Comparison of ENCODE assay signal across 13 cellular contexts in genomic region chr12:55934343-55934742, GRCh38. TPM values are rescaled to one million over a fixed set of nuclear protein-coding genes. Genes with fewer than 3 reads are reported as not detected.
DNase-seq lines count a peak whose midpoint lies in the region; ATAC-seq, FAIRE-seq and TF ChIP-seq lines count a peak whose summit lies in the region.
"Had no signal": no experiment of that assay in that cellular context is flagged by ENCODE, and none has a peak within 500 bp of the region (broad histone marks: within the 10 kb centered on the region; RNA-seq: fewer than 3 reads in every experiment).

No MANE protein-coding gene starts in this region.

- DNase-seq in HepG2 (ENCODE audit: low spot score) (no peak), right lobe of liver (no peak), RWPE2 (ENCODE audit: low spot score) (no peak), fibroblast of gingiva (ENCODE audit: low read depth) (peak; percentile 61), smooth muscle cell (lab: John Stamatoyannopoulos, UW; ENCODE audit: unreplicated experiment) (no peak)
- no peak for DNase-seq in effector CD8-positive, alpha-beta T cell (lab: John Stamatoyannopoulos, UW)
- DNase-seq: aorta; NCI-H1417 treated with DMSO at 0.1 percent for 48 hours; stimulated activated CD4-positive, alpha-beta T cell treated with anti-CD3 and anti-CD28 coated beads, Interleukin-1b, Interleukin-23, amount 100 ng/mL, for 48 hours; stimulated activated naive B cell treated with anti-CD40 and anti-IgM and Interleukin-4, amounts not matched to agents 10 μg/mL and 1 μg/mL and 100 μg/mL, for 72 hours had no signal

- BruUV-seq in HepG2 (replicated peaks; lab: Mats Ljungman, UMichigan), result no TSS peak

- no peak for TF ChIP-seq RAD21 in HepG2 (CRISPR knock-in tag; IDR thresholded peaks at IDR 0.05)

- in situ Hi-C loops in HepG2 (cut with HindIII; ENCODE audit: extremely low pct_ligation_motif_present, low pct_unique_long_range_greater_than_20kb), result no loop called here

- H4K20me1 ChIP-seq in HepG2 (ENCODE audit: insufficient read depth, low read length) (no peaks in the 10 kb centered on the region), smooth muscle cell (ENCODE audit: low read depth) (no peaks in the 10 kb centered on the region)

- no peak overlapping the region for H3K4me3 ChIP-seq in HepG2 (replicated peaks in 1 of 3; ENCODE audit: insufficient read depth in 1 of 3, low read depth in 2 of 3, low read length in 3 of 3)
- no peak overlapping the region for H3K4me3 ChIP-seq in right lobe of liver
- H3K4me3 ChIP-seq in RWPE2 (ENCODE audit: severe bottlenecking), result no peak overlapping the region
- H3K4me3 ChIP-seq in thymus (ENCODE audit: low read length), result peak overlapping the region; percentile 70
- H3K4me3 ChIP-seq in smooth muscle cell, result no peak overlapping the region

- peaks cover 21% of the 10 kb centered on the region for H3F3A ChIP-seq in smooth muscle cell (ENCODE audit: low read depth)

- no peaks in the 10 kb centered on the region for H3K79me2 ChIP-seq in HepG2 (ENCODE audit: insufficient read depth, low read length)
- peaks cover 10% of the 10 kb centered on the region for H3K79me2 ChIP-seq in smooth muscle cell (ENCODE audit: low read depth)

- H3K4me1 ChIP-seq in HepG2 (ENCODE audit: insufficient read depth, low read length), result peaks cover 41% of the 10 kb centered on the region
- H3K4me1 ChIP-seq in right lobe of liver, result peaks cover 0 to 7% (median 0%) of the 10 kb centered on the region in 4 donors
- H3K4me1 ChIP-seq in RWPE2 (ENCODE audit: insufficient read depth, poor library complexity, severe bottlenecking), result peaks cover 60% of the 10 kb centered on the region
- peaks cover 27% of the 10 kb centered on the region for H3K4me1 ChIP-seq in thymus (ENCODE audit: control insufficient read depth, insufficient read depth, low read length)
- H3K4me1 ChIP-seq in smooth muscle cell (ENCODE audit: low read depth), result peaks cover 13% of the 10 kb centered on the region

- intact Hi-C loops in HepG2 (cut with micrococcal nuclease; ENCODE audit: unreplicated experiment) (loop anchor here (5.0 kb wide), 1 partner anchor 197 kb away; no protein-coding TSS in a partner anchor), right lobe of liver (cut with DNase I) (loop anchor here (10.0 kb wide), 3 partner anchors 100 to 190 kb away; partner anchors contain the start of genes GDF11 (in 1 of the 2), ORMDL2 (in 1 of the 2) and SARNP (in 1 of the 2))

- peaks cover 0 to 11% of the 10 kb centered on the region in 2 experiments; a peak in 1 of 5 replicates for H3K27me3 ChIP-seq in HepG2 (ENCODE audit: control insufficient read depth in 1 of 2, insufficient read depth in 2 of 2, low read length in 2 of 2)
- H3K27me3 ChIP-seq in right lobe of liver, result no peaks in the 10 kb centered on the region
- H3K27me3 ChIP-seq in RWPE2 (ENCODE audit: insufficient read depth, poor library complexity, severe bottlenecking), result no peaks in the 10 kb centered on the region
- no peaks in the 10 kb centered on the region for H3K27me3 ChIP-seq in thymus (ENCODE audit: control insufficient read depth, insufficient read depth)
- no peaks in the 10 kb centered on the region for H3K27me3 ChIP-seq in smooth muscle cell (ENCODE audit: low read depth)

- H3K36me3 ChIP-seq in HepG2 (replicated peaks in 1 of 2; ENCODE audit: control insufficient read depth in 1 of 2, insufficient read depth in 2 of 2, low read length in 2 of 2) (no peaks in the 10 kb centered on the region), right lobe of liver (no peaks in the 10 kb centered on the region), RWPE2 (ENCODE audit: low read depth) (peaks cover 57% of the 10 kb centered on the region), thymus (ENCODE audit: control insufficient read depth, insufficient read depth) (peaks cover 48% of the 10 kb centered on the region), smooth muscle cell (ENCODE audit: low read depth) (no peaks in the 10 kb centered on the region)

- H3K9ac ChIP-seq in HepG2 (ENCODE audit: insufficient read depth, low read depth, low read length) (no peak overlapping the region), smooth muscle cell (ENCODE audit: low read depth) (no peak overlapping the region)

- TF ChIP-seq CTCF in HepG2 (CRISPR knock-in tag; IDR thresholded peaks at IDR 0.05) (no peak), right lobe of liver (IDR thresholded peaks at IDR 0.05) (no peak), RWPE2 (IDR thresholded peaks at IDR 0.05; ENCODE audit: poor library complexity, severe bottlenecking) (no peak), smooth muscle cell (IDR thresholded peaks at IDR 0.05; ENCODE audit: borderline replicate concordance, insufficient read depth, poor library complexity, severe bottlenecking) (no peak)

- no peak for ATAC-seq in HepG2
- ATAC-seq in right lobe of liver, result no peak
- no peak for ATAC-seq in RWPE2 (ENCODE audit: low read depth)
- ATAC-seq in GM18873 (IDR thresholded peaks at IDR 0.05; ENCODE audit: low FRiP score, unreplicated experiment), result no peak
- ATAC-seq: stimulated activated naive B cell treated with anti-CD40 and anti-IgM and Interleukin-4, amounts not matched to agents 10 μg/mL and 1 μg/mL and 100 μg/mL, for 72 hours had no signal

- CTCF ChIA-PET in HepG2 (lab: Yijun Ruan, JAX; ENCODE audit: low intra/inter-chr PET ratio, low total read pairs), result no interaction called here

- H2AFZ ChIP-seq in HepG2 (ENCODE audit: low read length), result no peak overlapping the region
- H2AFZ ChIP-seq in smooth muscle cell (ENCODE audit: low read depth), result no peak overlapping the region

- H3K27ac ChIP-seq in HepG2 (ENCODE audit: extremely low read length, insufficient read depth, low read length), result no peak overlapping the region
- H3K27ac ChIP-seq in right lobe of liver, result no peak overlapping the region
- H3K27ac ChIP-seq in RWPE2 (ENCODE audit: poor library complexity, severe bottlenecking), result peak overlapping the region; percentile 98
- peak overlapping the region; percentile 64 for H3K27ac ChIP-seq in thymus (ENCODE audit: low read depth)
- H3K27ac ChIP-seq in smooth muscle cell (ENCODE audit: low read depth), result no peak overlapping the region

- no peak overlapping the region for H3K4me2 ChIP-seq in HepG2 (ENCODE audit: low read depth, low read length)
- no peak overlapping the region for H3K4me2 ChIP-seq in smooth muscle cell

- FAIRE-seq in HepG2 (lab: Jason Lieb, UNC), result no peak
- FAIRE-seq: HTR-8/SVneo had no signal

- TF ChIP-seq EP300 in HepG2 (IDR thresholded peaks at IDR 0.05; ENCODE audit: low read depth in 2 of 2, low read length in 2 of 2) (no peak), HepG2 (CRISPR knock-in tag; IDR thresholded peaks at IDR 0.05; ENCODE audit: borderline replicate concordance) (no peak)

- TF ChIP-seq POLR2A in HepG2 (IDR thresholded peaks at IDR 0.05; ENCODE audit: insufficient read depth in 1 of 2, low read depth in 2 of 2, low read length in 2 of 2) (no peak), right lobe of liver (IDR thresholded peaks at IDR 0.05) (no peak)

- H3K9me3 ChIP-seq in HepG2 (ENCODE audit: low read length) (no peaks in the 10 kb centered on the region), right lobe of liver (no peaks in the 10 kb centered on the region), RWPE2 (ENCODE audit: severe bottlenecking) (no peaks in the 10 kb centered on the region), thymus (ENCODE audit: control insufficient read depth) (no peaks in the 10 kb centered on the region), smooth muscle cell (replicated peaks; ENCODE audit: low read depth) (no peaks in the 10 kb centered on the region)

- POLR2A ChIA-PET in HepG2 (lab: Yijun Ruan, JAX), result interaction anchor here (5.0 kb wide), 1 partner anchor 117 kb away, joined by 20 read pairs; the partner anchor contains the start of genes ORMDL2 and SARNP

RNA-seq across cellular contexts. Expression of gene DGKA, which starts 3.4 kb away (rescaled TPM):
- total RNA-seq in HepG2 (2016; rRNA removed; fragmentation: Illumina TruSeq; extraction: Trizol) (2.4 and 2.7 TPM in 2 replicates), right lobe of liver (1 to 10 TPM; 2.7 to 7.6 (median 4.9) TPM), smooth muscle cell (86.0 and 87.1 TPM in 2 replicates)
- total RNA-seq in HepG2 (2016; cell fraction: cytosol; rRNA removed; fragmentation: Illumina TruSeq; extraction: Trizol; ENCODE audit: low read depth), result 1.1 and 1.9 TPM in 2 replicates
- 2.7 and 2.9 TPM in 2 replicates for total RNA-seq in HepG2 (2016; cell fraction: insoluble cytoplasmic fraction; rRNA removed; fragmentation: Illumina TruSeq; extraction: Trizol)
- total RNA-seq in HepG2 (2016; cell fraction: membrane; rRNA removed; fragmentation: Illumina TruSeq; extraction: Trizol), result 1.3 and 2.1 TPM in 2 replicates
- 3.6 and 4.1 TPM in 2 replicates for total RNA-seq in HepG2 (2016; cell fraction: nucleus; rRNA removed; fragmentation: Illumina TruSeq; extraction: Trizol)
- polyA plus RNA-seq in HepG2 (2011; rRNA removed) (5.4 and 7.6 TPM in 2 replicates), thymus (381 TPM), smooth muscle cell (66.3 and 125 TPM in 2 replicates)
- 4.6 and 23.7 TPM in 2 replicates for polyA plus RNA-seq in HepG2 (2011; cell fraction: cytosol; rRNA removed)
- 43.0 and 71.3 TPM in 2 replicates for polyA plus RNA-seq in HepG2 (2011; cell fraction: nucleus; rRNA removed)
- polyA plus RNA-seq in HepG2 (2012), result 8.8 and 12.1 TPM in 2 replicates
- 0.36 and 0.54 TPM in 2 replicates for polyA plus RNA-seq in HepG2 (2016; cell fraction: cytosol; fragmentation: Illumina TruSeq; extraction: Trizol; ENCODE audit: low read depth)
- 3.2 and 5.2 TPM in 2 replicates for polyA plus RNA-seq in HepG2 (2016; cell fraction: insoluble cytoplasmic fraction; fragmentation: Illumina TruSeq; extraction: Trizol; ENCODE audit: low read depth)
- 0.80 and 1.6 TPM in 2 replicates for polyA plus RNA-seq in HepG2 (2016; cell fraction: membrane; fragmentation: Illumina TruSeq; extraction: Trizol; ENCODE audit: low read depth)
- polyA plus RNA-seq in HepG2 (2016; cell fraction: nucleus; fragmentation: Illumina TruSeq; extraction: Trizol; ENCODE audit: insufficient read depth, low read depth), result 6.1 and 11.3 TPM in 2 replicates
- 6.8 and 8.5 TPM in 2 replicates for polyA minus RNA-seq in HepG2 (2011; rRNA and poly(A)+ RNA removed; ENCODE audit: low replicate concordance)
- polyA minus RNA-seq in HepG2 (2011; cell fraction: cytosol; rRNA and poly(A)+ RNA removed), result 3.0 and 5.1 TPM in 2 replicates
- polyA minus RNA-seq in HepG2 (2011; cell fraction: nucleus; rRNA and poly(A)+ RNA removed), result 14.8 and 18.0 TPM in 2 replicates

RNA-seq across cellular contexts. Expression of gene PYM1, which starts 6.6 kb away (rescaled TPM):
- 51.8 and 57.9 TPM in 2 replicates for total RNA-seq in HepG2 (2016; rRNA removed; fragmentation: Illumina TruSeq; extraction: Trizol)
- total RNA-seq in HepG2 (2016; cell fraction: cytosol; rRNA removed; fragmentation: Illumina TruSeq; extraction: Trizol; ENCODE audit: low read depth), result 37.7 and 39.0 TPM in 2 replicates
- 54.4 and 54.6 TPM in 2 replicates for total RNA-seq in HepG2 (2016; cell fraction: insoluble cytoplasmic fraction; rRNA removed; fragmentation: Illumina TruSeq; extraction: Trizol)
- total RNA-seq in HepG2 (2016; cell fraction: membrane; rRNA removed; fragmentation: Illumina TruSeq; extraction: Trizol), result 48.6 and 50.1 TPM in 2 replicates
- total RNA-seq in HepG2 (2016; cell fraction: nucleus; rRNA removed; fragmentation: Illumina TruSeq; extraction: Trizol), result 23.2 and 28.5 TPM in 2 replicates
- 40.7 and 44.0 TPM in 2 replicates for polyA plus RNA-seq in HepG2 (2011; rRNA removed)
- 44.1 and 48.8 TPM in 2 replicates for polyA plus RNA-seq in HepG2 (2011; cell fraction: cytosol; rRNA removed)
- polyA plus RNA-seq in HepG2 (2011; cell fraction: nucleus; rRNA removed), result 12.7 and 14.0 TPM in 2 replicates
- polyA plus RNA-seq in HepG2 (2012), result 24.5 and 31.8 TPM in 2 replicates
- polyA plus RNA-seq in HepG2 (2016; cell fraction: cytosol; fragmentation: Illumina TruSeq; extraction: Trizol; ENCODE audit: low read depth), result 49.2 and 58.9 TPM in 2 replicates
- 68.4 and 73.8 TPM in 2 replicates for polyA plus RNA-seq in HepG2 (2016; cell fraction: insoluble cytoplasmic fraction; fragmentation: Illumina TruSeq; extraction: Trizol; ENCODE audit: low read depth)
- 60.2 and 64.4 TPM in 2 replicates for polyA plus RNA-seq in HepG2 (2016; cell fraction: membrane; fragmentation: Illumina TruSeq; extraction: Trizol; ENCODE audit: low read depth)
- 42.0 and 47.6 TPM in 2 replicates for polyA plus RNA-seq in HepG2 (2016; cell fraction: nucleus; fragmentation: Illumina TruSeq; extraction: Trizol; ENCODE audit: insufficient read depth, low read depth)
- polyA minus RNA-seq in HepG2 (2011; rRNA and poly(A)+ RNA removed; ENCODE audit: low replicate concordance), result 21.7 and 25.5 TPM in 2 replicates
- 18.1 and 21.4 TPM in 2 replicates for polyA minus RNA-seq in HepG2 (2011; cell fraction: cytosol; rRNA and poly(A)+ RNA removed)
- 22.1 and 30.7 TPM in 2 replicates for polyA minus RNA-seq in HepG2 (2011; cell fraction: nucleus; rRNA and poly(A)+ RNA removed)
- total RNA-seq in right lobe of liver, result 10 to 100 TPM; 16.5 to 36.4 (median 20.9) TPM
- 57.9 TPM for polyA plus RNA-seq in thymus
- total RNA-seq in smooth muscle cell, result 28.6 and 36.0 TPM in 2 replicates
- 48.2 and 51.2 TPM in 2 replicates for polyA plus RNA-seq in smooth muscle cell

RNA-seq across cellular contexts. Expression of gene PMEL, which starts 31.5 kb away (rescaled TPM):
- total RNA-seq in HepG2 (2016; rRNA removed; fragmentation: Illumina TruSeq; extraction: Trizol) (0.35 and 0.49 TPM in 2 replicates), right lobe of liver (1 to 10 TPM; 1.5 to 4.5 (median 2.7) TPM), smooth muscle cell (1.8 and 4.7 TPM in 2 replicates)
- total RNA-seq in HepG2 (2016; cell fraction: cytosol; rRNA removed; fragmentation: Illumina TruSeq; extraction: Trizol; ENCODE audit: low read depth), result 0.18 and 0.20 TPM in 2 replicates
- 0.59 and 0.76 TPM in 2 replicates for total RNA-seq in HepG2 (2016; cell fraction: insoluble cytoplasmic fraction; rRNA removed; fragmentation: Illumina TruSeq; extraction: Trizol)
- 0.22 and 0.55 TPM in 2 replicates for total RNA-seq in HepG2 (2016; cell fraction: membrane; rRNA removed; fragmentation: Illumina TruSeq; extraction: Trizol)
- total RNA-seq in HepG2 (2016; cell fraction: nucleus; rRNA removed; fragmentation: Illumina TruSeq; extraction: Trizol), result 0.71 and 0.91 TPM in 2 replicates
- polyA plus RNA-seq in HepG2 (2011; rRNA removed) (3.3 and 3.4 TPM in 2 replicates), thymus (0.94 TPM), smooth muscle cell (1.4 and 1.9 TPM in 2 replicates)
- 1.9 and 3.0 TPM in 2 replicates for polyA plus RNA-seq in HepG2 (2011; cell fraction: cytosol; rRNA removed)
- polyA plus RNA-seq in HepG2 (2011; cell fraction: nucleus; rRNA removed), result 4.7 and 4.8 TPM in 2 replicates
- polyA plus RNA-seq in HepG2 (2012), result 1.3 and 1.5 TPM in 2 replicates
- polyA plus RNA-seq in HepG2 (2016; cell fraction: cytosol; fragmentation: Illumina TruSeq; extraction: Trizol; ENCODE audit: low read depth), result 0.27 TPM in 1 of 2 replicates, not detected in the other
- polyA plus RNA-seq in HepG2 (2016; cell fraction: insoluble cytoplasmic fraction; fragmentation: Illumina TruSeq; extraction: Trizol; ENCODE audit: low read depth), result 0.81 TPM in 1 of 2 replicates, not detected in the other
- 0.14 and 0.40 TPM in 2 replicates for polyA plus RNA-seq in HepG2 (2016; cell fraction: membrane; fragmentation: Illumina TruSeq; extraction: Trizol; ENCODE audit: low read depth)
- polyA plus RNA-seq in HepG2 (2016; cell fraction: nucleus; fragmentation: Illumina TruSeq; extraction: Trizol; ENCODE audit: insufficient read depth, low read depth), result 1.4 TPM in 2 replicates
- polyA minus RNA-seq in HepG2 (2011; rRNA and poly(A)+ RNA removed; ENCODE audit: low replicate concordance), result 1.8 and 3.6 TPM in 2 replicates
- 0.62 TPM in 1 of 2 replicates, not detected in the other for polyA minus RNA-seq in HepG2 (2011; cell fraction: cytosol; rRNA and poly(A)+ RNA removed)
- polyA minus RNA-seq in HepG2 (2011; cell fraction: nucleus; rRNA and poly(A)+ RNA removed), result 1.2 and 2.9 TPM in 2 replicates

RNA-seq across cellular contexts. Expression of gene CDK2, which starts 32.3 kb away (rescaled TPM):
- total RNA-seq in HepG2 (2016; rRNA removed; fragmentation: Illumina TruSeq; extraction: Trizol) (47.5 and 52.0 TPM in 2 replicates), right lobe of liver (10 to 100 TPM in 3 of 6 experiments, 1 to 10 TPM in 3; 8.0 to 14.9 (median 10.6) TPM), smooth muscle cell (36.5 and 37.5 TPM in 2 replicates)
- total RNA-seq in HepG2 (2016; cell fraction: cytosol; rRNA removed; fragmentation: Illumina TruSeq; extraction: Trizol; ENCODE audit: low read depth), result 8.1 TPM in 2 replicates
- total RNA-seq in HepG2 (2016; cell fraction: insoluble cytoplasmic fraction; rRNA removed; fragmentation: Illumina TruSeq; extraction: Trizol), result 46.4 and 50.0 TPM in 2 replicates
- total RNA-seq in HepG2 (2016; cell fraction: membrane; rRNA removed; fragmentation: Illumina TruSeq; extraction: Trizol), result 17.5 and 18.3 TPM in 2 replicates
- total RNA-seq in HepG2 (2016; cell fraction: nucleus; rRNA removed; fragmentation: Illumina TruSeq; extraction: Trizol), result 26.0 and 34.2 TPM in 2 replicates
- polyA plus RNA-seq in HepG2 (2011; rRNA removed) (42.0 and 52.6 TPM in 2 replicates), thymus (22.3 TPM), smooth muscle cell (25.8 and 33.3 TPM in 2 replicates)
- 16.9 and 23.3 TPM in 2 replicates for polyA plus RNA-seq in HepG2 (2011; cell fraction: cytosol; rRNA removed)
- 32.7 and 37.9 TPM in 2 replicates for polyA plus RNA-seq in HepG2 (2011; cell fraction: nucleus; rRNA removed)
- 19.5 and 20.6 TPM in 2 replicates for polyA plus RNA-seq in HepG2 (2012)
- 3.1 and 3.6 TPM in 2 replicates for polyA plus RNA-seq in HepG2 (2016; cell fraction: cytosol; fragmentation: Illumina TruSeq; extraction: Trizol; ENCODE audit: low read depth)
- 60.6 and 64.8 TPM in 2 replicates for polyA plus RNA-seq in HepG2 (2016; cell fraction: insoluble cytoplasmic fraction; fragmentation: Illumina TruSeq; extraction: Trizol; ENCODE audit: low read depth)
- polyA plus RNA-seq in HepG2 (2016; cell fraction: membrane; fragmentation: Illumina TruSeq; extraction: Trizol; ENCODE audit: low read depth), result 8.3 and 9.6 TPM in 2 replicates
- 51.4 and 59.6 TPM in 2 replicates for polyA plus RNA-seq in HepG2 (2016; cell fraction: nucleus; fragmentation: Illumina TruSeq; extraction: Trizol; ENCODE audit: insufficient read depth, low read depth)
- 50.1 and 366 TPM in 2 replicates for polyA minus RNA-seq in HepG2 (2011; rRNA and poly(A)+ RNA removed; ENCODE audit: low replicate concordance)
- 18.1 and 20.2 TPM in 2 replicates for polyA minus RNA-seq in HepG2 (2011; cell fraction: cytosol; rRNA and poly(A)+ RNA removed)
- 11.6 and 12.1 TPM in 2 replicates for polyA minus RNA-seq in HepG2 (2011; cell fraction: nucleus; rRNA and poly(A)+ RNA removed)

RNA-seq across cellular contexts. Expression of gene RAB5B, which starts 39.5 kb away (rescaled TPM):
- total RNA-seq in HepG2 (2016; rRNA removed; fragmentation: Illumina TruSeq; extraction: Trizol) (26.0 and 33.1 TPM in 2 replicates), right lobe of liver (10 to 100 TPM; 36.5 to 60.7 (median 51.6) TPM), smooth muscle cell (77.2 and 90.4 TPM in 2 replicates)
- 8.6 and 11.8 TPM in 2 replicates for total RNA-seq in HepG2 (2016; cell fraction: cytosol; rRNA removed; fragmentation: Illumina TruSeq; extraction: Trizol; ENCODE audit: low read depth)
- 24.6 and 33.6 TPM in 2 replicates for total RNA-seq in HepG2 (2016; cell fraction: insoluble cytoplasmic fraction; rRNA removed; fragmentation: Illumina TruSeq; extraction: Trizol)
- total RNA-seq in HepG2 (2016; cell fraction: membrane; rRNA removed; fragmentation: Illumina TruSeq; extraction: Trizol), result 22.2 and 23.2 TPM in 2 replicates
- total RNA-seq in HepG2 (2016; cell fraction: nucleus; rRNA removed; fragmentation: Illumina TruSeq; extraction: Trizol), result 22.8 and 23.5 TPM in 2 replicates
- polyA plus RNA-seq in HepG2 (2011; rRNA removed) (68.3 and 70.4 TPM in 2 replicates), thymus (63.1 TPM), smooth muscle cell (81.9 and 93.4 TPM in 2 replicates)
- 43.7 and 67.1 TPM in 2 replicates for polyA plus RNA-seq in HepG2 (2011; cell fraction: cytosol; rRNA removed)
- polyA plus RNA-seq in HepG2 (2011; cell fraction: nucleus; rRNA removed), result 32.6 and 46.3 TPM in 2 replicates
- 39.1 and 42.4 TPM in 2 replicates for polyA plus RNA-seq in HepG2 (2012)
- 5.6 and 5.9 TPM in 2 replicates for polyA plus RNA-seq in HepG2 (2016; cell fraction: cytosol; fragmentation: Illumina TruSeq; extraction: Trizol; ENCODE audit: low read depth)
- polyA plus RNA-seq in HepG2 (2016; cell fraction: insoluble cytoplasmic fraction; fragmentation: Illumina TruSeq; extraction: Trizol; ENCODE audit: low read depth), result 45.3 and 46.9 TPM in 2 replicates
- polyA plus RNA-seq in HepG2 (2016; cell fraction: membrane; fragmentation: Illumina TruSeq; extraction: Trizol; ENCODE audit: low read depth), result 22.1 and 22.3 TPM in 2 replicates
- polyA plus RNA-seq in HepG2 (2016; cell fraction: nucleus; fragmentation: Illumina TruSeq; extraction: Trizol; ENCODE audit: insufficient read depth, low read depth), result 45.7 and 46.4 TPM in 2 replicates
- 52.5 and 108 TPM in 2 replicates for polyA minus RNA-seq in HepG2 (2011; rRNA and poly(A)+ RNA removed; ENCODE audit: low replicate concordance)
- 28.2 and 48.5 TPM in 2 replicates for polyA minus RNA-seq in HepG2 (2011; cell fraction: cytosol; rRNA and poly(A)+ RNA removed)
- 32.7 and 43.8 TPM in 2 replicates for polyA minus RNA-seq in HepG2 (2011; cell fraction: nucleus; rRNA and poly(A)+ RNA removed)

Comparison
In these comparisons a context has a peak if more than half of its experiments do, and no peak if none do; other contexts are left out.
1. H3K27ac ChIP-seq: peak in RWPE2 (single experiment) and thymus (single experiment); none in HepG2 (single experiment), right lobe of liver (0 of 3) and smooth muscle cell (single experiment).
2. RNA of gene DGKA, which starts 3.4 kb away (total RNA-seq): 86.0 to 87.1 TPM in smooth muscle cell; 2.7 to 7.6 TPM in right lobe of liver and 1.1 to 4.1 TPM in HepG2; every median in the first group is over 10 times any median in the second.